ENCODE assay signal across 15 cellular contexts in genomic region chr19:18377026-18377425, GRCh38. TPM values are rescaled to one million over a fixed set of nuclear protein-coding genes. Genes with fewer than 3 reads are reported as not detected.
DNase-seq lines count a peak whose midpoint lies in the region; ATAC-seq, FAIRE-seq and TF ChIP-seq lines count a peak whose summit lies in the region.
"Had no signal": no experiment of that assay in that cellular context is flagged by ENCODE, and none has a peak within 500 bp of the region (broad histone marks: within the 10 kb centered on the region; RNA-seq: fewer than 3 reads in every experiment).

No MANE protein-coding gene starts in this region.

- H3K4me3 ChIP-seq in body of pancreas = no peak overlapping the region
- no peak overlapping the region for H3K4me3 ChIP-seq in pancreas
- H3K4me3 ChIP-seq: gastrocnemius medialis had no signal

- H3K27me3 ChIP-seq in body of pancreas (no peaks in the 10 kb centered on the region), pancreas (no peaks in the 10 kb centered on the region)
- H3K27me3 ChIP-seq: gastrocnemius medialis had no signal

- no peaks in the 10 kb centered on the region for H3K9me3 ChIP-seq in body of pancreas
- no peaks in the 10 kb centered on the region for H3K9me3 ChIP-seq in pancreas
- H3K9me3 ChIP-seq: gastrocnemius medialis had no signal

- no peak for FAIRE-seq in pancreas (lab: Jason Lieb, UNC)
- FAIRE-seq: D721Med, islet of Langerhans had no signal

- peak; percentile 93 for DNase-seq in DMS53 treated with DMSO at 0.1 percent for 48 hours (lab: John Stamatoyannopoulos, UW; ENCODE audit: unreplicated experiment)
- DNase-seq in NCI-H146 (lab: John Stamatoyannopoulos, UW) = peak; percentile 77
- peak; percentile 61 to 80 (median 65) for DNase-seq in body of pancreas
- peak in 4 of 6 donors; percentile 45 to 72 (median 64) for DNase-seq in pancreas
- DNase-seq in AG08396 (ENCODE audit: low spot score) = no peak
- DNase-seq in D341Med (ENCODE audit: low spot score) = no peak
- DNase-seq: activated effector memory CD4-positive, alpha-beta T cell treated with Interleukin-2 at 50 U/mL for 16 hours; effector memory CD8-positive, alpha-beta T cell; gastrocnemius medialis; naive B cell; NCI-H446 treated with DMSO at 0.1 percent for 48 hours had no signal

- no peak for TF ChIP-seq CTCF in body of pancreas (IDR thresholded peaks at IDR 0.05)
- TF ChIP-seq CTCF in pancreas (IDR thresholded peaks at IDR 0.05) = no peak

- peak; percentile 71 for ATAC-seq in body of pancreas
- peak; percentile 57 to 70 (median 65) for ATAC-seq in pancreas
- no peak for ATAC-seq in GM19467 (IDR thresholded peaks at IDR 0.05; ENCODE audit: unreplicated experiment)
- ATAC-seq: effector memory CD8-positive, alpha-beta T cell; gastrocnemius medialis had no signal

- TF ChIP-seq POLR2A in body of pancreas (IDR thresholded peaks at IDR 0.05) = peak in 2 of 3 donors; percentile 27 to 43

- H3K36me3 ChIP-seq in body of pancreas (replicated peaks in 1 of 2; ENCODE audit: insufficient read depth in 1 of 2, low read depth in 2 of 2) (no peaks in the 10 kb centered on the region), pancreas (no peaks in the 10 kb centered on the region)
- H3K36me3 ChIP-seq: gastrocnemius medialis had no signal

- H3K4me1 ChIP-seq in body of pancreas (peaks cover 80% of the 10 kb centered on the region), pancreas (peaks cover 40 to 59% (median 53%) of the 10 kb centered on the region in 3 donors)

- 14 to 19% methylated on average over 6 of the region's 6 CpGs for WGBS in body of pancreas, 2 donors
- WGBS in pancreas, 2 donors = 12 to 23% methylated on average over 6 of the region's 6 CpGs

- intact Hi-C loops in body of pancreas (cut with DNase I) (no loop called here), pancreas (cut with DNase I) (no loop called here)

- H3K27ac ChIP-seq in body of pancreas (peak overlapping the region; percentile 73 to 97 (median 93)), pancreas (peak overlapping the region; percentile 64 to 93 (median 80))

RNA-seq across cellular contexts. Expression of gene GDF15, which starts 8.9 kb away (rescaled TPM):
- total RNA-seq in body of pancreas = 10 to 100 TPM; 40.5 to 86.1 TPM
- 100 to 1,000 TPM in 2 of 6 donors, 10 to 100 TPM in 4; 33.3 to 277 (median 43.5) TPM for total RNA-seq in pancreas
- polyA plus RNA-seq in pancreas = 10 to 100 TPM; 28.1 to 57.7 TPM

RNA-seq across cellular contexts. Expression of gene LRRC25, which starts 20.4 kb away (rescaled TPM):
- total RNA-seq in body of pancreas (1 to 10 TPM in 1 of 2 donors, not detected in 1; 4.4 TPM), pancreas (1 to 10 TPM in 3 of 6 donors, under 1 TPM in 3; 0.14 to 6.1 (median 1.2) TPM)
- 1 to 10 TPM in 1 of 2 donors, under 1 TPM in 1; 0.85 to 1.0 TPM for polyA plus RNA-seq in pancreas
- total RNA-seq: LHCN-M2 had no signal

RNA-seq across cellular contexts. Expression of gene PGPEP1, which starts 36.6 kb away (rescaled TPM):
- total RNA-seq in body of pancreas = 10 to 100 TPM; 22.1 to 37.6 TPM
- total RNA-seq in pancreas = 10 to 100 TPM; 32.9 to 44.4 (median 37.1) TPM
- polyA plus RNA-seq in pancreas = 10 to 100 TPM; 10.4 to 20.7 TPM

RNA-seq across cellular contexts. Expression of gene SSBP4, which starts 42.2 kb away (rescaled TPM):
- 10 to 100 TPM; 50.1 to 63.9 TPM for total RNA-seq in body of pancreas
- total RNA-seq in pancreas = 10 to 100 TPM; 20.5 to 33.8 (median 23.7) TPM
- polyA plus RNA-seq in pancreas = 100 to 1,000 TPM in 1 of 2 donors, 10 to 100 TPM in 1; 77.5 to 116 TPM

RNA-seq across cellular contexts. Expression of gene LSM4, which starts 54.1 kb away (rescaled TPM):
- 10 to 100 TPM; 45.7 to 94.6 TPM for total RNA-seq in body of pancreas
- 10 to 100 TPM; 16.5 to 39.0 (median 33.4) TPM for total RNA-seq in pancreas
- polyA plus RNA-seq in pancreas = 10 to 100 TPM; 65.9 to 67.9 TPM

Comparison
In these comparisons a context has a peak if more than half of its experiments do, and no peak if none do; other contexts are left out.
1. DNase-seq: peak in DMS53 treated with DMSO at 0.1 percent for 48 hours (single experiment), NCI-H146 (single experiment), body of pancreas (4 of 4) and pancreas (4 of 6); none in AG08396 (single experiment) and D341Med (single experiment).